In genomic region chr4:88230953-88231835, GRCh38 we compare ENCODE assay signal across 8 cellular contexts. TPM values are rescaled to one million over a fixed set of nuclear protein-coding genes. Genes with fewer than 3 reads are reported as not detected.
A peak's percentile ranks its signal among the peaks of the same experiment; 100 is the strongest.
DNase-seq lines count a peak whose midpoint lies in the region; ATAC-seq and TF ChIP-seq lines count a peak whose summit lies in the region.

No MANE protein-coding gene starts in this region.

- no peak overlapping the region for H3K27ac ChIP-seq in CD4-positive, alpha-beta memory T cell (ENCODE audit: low read depth, low read length)
- H3K27ac ChIP-seq in gastroesophageal sphincter = peak overlapping the region; percentile 44 to 74 (median 62)
- H3K27ac ChIP-seq in ovary = peak overlapping the region; percentile 63 to 74

- H3K36me3 ChIP-seq in CD4-positive, alpha-beta memory T cell (ENCODE audit: insufficient read depth, low read length) = no peaks in the 10 kb centered on the region
- H3K36me3 ChIP-seq in gastroesophageal sphincter (no peaks in the 10 kb centered on the region), ovary (no peaks in the 10 kb centered on the region)

- no peaks in the 10 kb centered on the region for H3K27me3 Mint-ChIP-seq in CD4-positive, alpha-beta memory T cell
- H3K27me3 Mint-ChIP-seq in activated CD8-positive, alpha-beta T cell treated with anti-CD3 and anti-CD28 coated beads for 36 hours = no peaks in the 10 kb centered on the region

- no peak for ATAC-seq in activated CD8-positive, alpha-beta T cell treated with anti-CD3 and anti-CD28 coated beads for 36 hours
- ATAC-seq in gastroesophageal sphincter = peak; percentile 31
- ATAC-seq in GM19395 (IDR thresholded peaks at IDR 0.05; ENCODE audit: unreplicated experiment) = no peak
- ATAC-seq in GM21367 (IDR thresholded peaks at IDR 0.05; ENCODE audit: unreplicated experiment) = no peak
- ATAC-seq in HG02642 (IDR thresholded peaks at IDR 0.05; ENCODE audit: poor library complexity, unreplicated experiment) = no peak

- H3K4me3 ChIP-seq in CD4-positive, alpha-beta memory T cell (ENCODE audit: low read length in 2 of 2) = no peak overlapping the region
- H3K4me3 ChIP-seq in gastroesophageal sphincter (peak overlapping the region; percentile 1 to 34), ovary (peak overlapping the region; percentile 41)

- WGBS in gastroesophageal sphincter (ENCODE audit: low coverage in 1 of 2), 2 donors = 29 to 31% methylated on average over 13 to 16 of the region's 16 CpGs
- WGBS in ovary, 3 donors = 2 to 4% (median 4%) methylated on average over 16 of the region's 16 CpGs

- TF ChIP-seq EP300 in gastroesophageal sphincter (IDR thresholded peaks at IDR 0.05) (no peak), ovary (IDR thresholded peaks at IDR 0.05) (no peak)

- TF ChIP-seq POLR2A in gastroesophageal sphincter (IDR thresholded peaks at IDR 0.05) (no peak), ovary (IDR thresholded peaks at IDR 0.05) (no peak)

- peak in 1 of 5 donors; percentile 26 for DNase-seq in CD4-positive, alpha-beta memory T cell
- DNase-seq in activated CD8-positive, alpha-beta T cell treated with anti-CD3 and anti-CD28 coated beads for 36 hours = no peak
- DNase-seq in ovary (peak in 2 of 5 donors; percentile 28 to 32), occipital lobe (lab: John Stamatoyannopoulos, UW) (no peak)

- H3K27ac Mint-ChIP-seq in CD4-positive, alpha-beta memory T cell = peak overlapping the region; percentile 7 to 90 (median 75)
- peak overlapping the region; percentile 80 for H3K27ac Mint-ChIP-seq in activated CD8-positive, alpha-beta T cell treated with anti-CD3 and anti-CD28 coated beads for 36 hours

- intact Hi-C loops in CD4-positive, alpha-beta memory T cell (cut with micrococcal nuclease) = no loop called here
- intact Hi-C loops in activated CD8-positive, alpha-beta T cell treated with anti-CD3 and anti-CD28 coated beads for 36 hours (cut with micrococcal nuclease) = no loop called here
- intact Hi-C loops in ovary (cut with DNase I) = no loop called here

- peak overlapping the region in 6 of 8 donors; percentile 30 to 75 (median 56) for H3K4me3 Mint-ChIP-seq in CD4-positive, alpha-beta memory T cell
- peak overlapping the region; percentile 53 for H3K4me3 Mint-ChIP-seq in activated CD8-positive, alpha-beta T cell treated with anti-CD3 and anti-CD28 coated beads for 36 hours

- H3K36me3 Mint-ChIP-seq in CD4-positive, alpha-beta memory T cell = no peaks in the 10 kb centered on the region
- H3K36me3 Mint-ChIP-seq in activated CD8-positive, alpha-beta T cell treated with anti-CD3 and anti-CD28 coated beads for 36 hours (ENCODE audit: low read depth) = peaks cover 2% of the 10 kb centered on the region

- no peaks in the 10 kb centered on the region for H3K27me3 ChIP-seq in CD4-positive, alpha-beta memory T cell (ENCODE audit: insufficient read depth, low read length)
- H3K27me3 ChIP-seq in gastroesophageal sphincter (no peaks in the 10 kb centered on the region), ovary (no peaks in the 10 kb centered on the region)

- CTCF ChIA-PET in CD4-positive, alpha-beta memory T cell (lab: Charles Lee; ENCODE audit: partially characterized antibody) = interaction anchor here (1.0 kb wide), 2 partner anchors 12 to 284 kb away, joined by 3 to 5 read pairs; no protein-coding TSS in a partner anchor
- CTCF ChIA-PET in activated CD8-positive, alpha-beta T cell treated with anti-CD3 and anti-CD28 coated beads for 36 hours (lab: Charles Lee) = interaction anchor here (0.9 to 1.3 kb wide), 3 partner anchors 12 to 284 kb away, joined by 4 read pairs; no protein-coding TSS in a partner anchor

- peaks cover 6% of the 10 kb centered on the region for H3K4me1 ChIP-seq in CD4-positive, alpha-beta memory T cell (ENCODE audit: insufficient read depth, low read length)
- H3K4me1 ChIP-seq in gastroesophageal sphincter (peaks cover 0 to 11% (median 3%) of the 10 kb centered on the region in 3 donors), ovary (ENCODE audit: insufficient read depth) (peaks cover 6% of the 10 kb centered on the region)

- no peaks in the 10 kb centered on the region for H3K9me3 ChIP-seq in CD4-positive, alpha-beta memory T cell (ENCODE audit: control insufficient read depth in 1 of 2, low read length in 2 of 2)
- H3K9me3 ChIP-seq in gastroesophageal sphincter = no peaks in the 10 kb centered on the region
- no peaks in the 10 kb centered on the region for H3K9me3 ChIP-seq in ovary

- TF ChIP-seq CTCF in activated CD8-positive, alpha-beta T cell treated with anti-CD3 and anti-CD28 coated beads for 36 hours (IDR thresholded peaks at IDR 0.05) = no peak
- TF ChIP-seq CTCF in gastroesophageal sphincter (IDR thresholded peaks at IDR 0.05) (no peak), ovary (IDR thresholded peaks at IDR 0.05) (no peak)

- peaks cover 0 to 3% (median under 1%) of the 10 kb centered on the region in 8 donors for H3K9me3 Mint-ChIP-seq in CD4-positive, alpha-beta memory T cell
- peaks cover 3% of the 10 kb centered on the region for H3K9me3 Mint-ChIP-seq in activated CD8-positive, alpha-beta T cell treated with anti-CD3 and anti-CD28 coated beads for 36 hours

- POLR2A ChIA-PET in CD4-positive, alpha-beta memory T cell (lab: Charles Lee; ENCODE audit: partially characterized antibody) = no interaction called here
- POLR2A ChIA-PET in activated CD8-positive, alpha-beta T cell treated with anti-CD3 and anti-CD28 coated beads for 36 hours (lab: Charles Lee) = no interaction called here

- H3K4me1 Mint-ChIP-seq in CD4-positive, alpha-beta memory T cell = peaks cover 4 to 20% (median 15%) of the 10 kb centered on the region in 4 donors
- peaks cover 10% of the 10 kb centered on the region for H3K4me1 Mint-ChIP-seq in activated CD8-positive, alpha-beta T cell treated with anti-CD3 and anti-CD28 coated beads for 36 hours (ENCODE audit: low read depth)

RNA-seq across cellular contexts. Expression of gene PPM1K, which starts 53.2 kb away (rescaled TPM):
- total RNA-seq in CD4-positive, alpha-beta memory T cell = 10 to 100 TPM; 82.2 to 84.3 TPM
- 10 to 100 TPM; 83.8 to 84.5 TPM for polyA plus RNA-seq in CD4-positive, alpha-beta memory T cell
- total RNA-seq in activated CD8-positive, alpha-beta T cell treated with anti-CD3 and anti-CD28 coated beads for 36 hours = 10 to 100 TPM; 46.1 to 57.5 TPM
- 10 to 100 TPM; 18.9 to 59.3 (median 38.2) TPM for total RNA-seq in gastroesophageal sphincter
- total RNA-seq in ovary = 100 to 1,000 TPM in 1 of 7 donors, 10 to 100 TPM in 6; 34.2 to 111 (median 50.5) TPM
- 10 to 100 TPM; 33.6 to 61.0 TPM for polyA plus RNA-seq in ovary
- 125 TPM for total RNA-seq in occipital lobe

Comparison
In these comparisons a context has a peak if more than half of its experiments do, and no peak if none do; other contexts are left out.
1. H3K4me3 ChIP-seq: peak in gastroesophageal sphincter (2 of 2) and ovary (single experiment); none in CD4-positive, alpha-beta memory T cell (0 of 2).